In the genomic region with DNA sequence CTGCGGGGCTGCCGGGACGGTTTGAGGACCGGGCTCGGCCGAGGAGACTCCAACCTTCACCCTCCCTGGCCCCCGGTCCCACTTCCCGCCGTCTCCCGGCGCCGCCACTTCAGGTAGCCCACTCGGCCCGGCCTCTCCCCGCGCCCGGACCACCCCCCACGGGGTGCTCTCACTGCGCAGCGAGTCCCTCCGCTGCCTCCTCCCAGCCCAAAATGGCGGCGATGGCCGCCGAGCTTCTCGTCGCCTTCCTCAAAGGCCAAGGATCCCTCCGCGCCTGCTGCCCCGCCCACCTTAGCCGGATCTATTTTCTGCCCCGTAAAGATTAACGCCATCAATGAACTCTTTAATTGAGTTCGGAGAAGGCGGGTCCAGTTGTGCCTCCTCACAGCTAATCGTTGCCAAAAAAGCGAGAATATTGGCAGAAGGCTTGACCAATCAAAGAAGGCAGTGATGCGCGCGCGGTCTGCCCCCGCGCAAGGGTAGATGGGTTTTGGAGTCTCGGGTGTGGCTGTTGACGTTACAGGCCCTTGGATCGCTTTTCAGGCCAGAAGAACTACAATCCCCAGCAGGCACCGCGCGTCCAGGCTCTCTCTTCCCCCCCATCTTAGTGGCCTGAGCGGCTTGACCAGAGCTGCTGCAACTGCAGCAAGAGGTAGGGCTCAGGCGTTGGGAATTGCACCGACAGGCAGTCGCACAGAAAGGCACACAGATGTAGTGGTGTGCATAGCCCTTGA, we compare ENCODE assay signal across 8 cellular contexts. TPM values are rescaled to one million over a fixed set of nuclear protein-coding genes. Genes with fewer than 3 reads are reported as not detected.
DNase-seq lines count a peak whose midpoint lies in the region; ATAC-seq and TF ChIP-seq lines count a peak whose summit lies in the region.

A gene with protein sequence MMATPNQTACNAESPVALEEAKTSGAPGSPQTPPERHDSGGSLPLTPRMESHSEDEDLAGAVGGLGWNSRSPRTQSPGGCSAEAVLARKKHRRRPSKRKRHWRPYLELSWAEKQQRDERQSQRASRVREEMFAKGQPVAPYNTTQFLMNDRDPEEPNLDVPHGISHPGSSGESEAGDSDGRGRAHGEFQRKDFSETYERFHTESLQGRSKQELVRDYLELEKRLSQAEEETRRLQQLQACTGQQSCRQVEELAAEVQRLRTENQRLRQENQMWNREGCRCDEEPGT (plus strand): TSS at position 588 of the 734 bp plus-strand sequence. CDS start 919 bp downstream, outside the sequence.

- H3K36me3 ChIP-seq in GM06990 (ENCODE audit: control insufficient read depth, insufficient read depth, low read length) (peaks cover 3% of the 10 kb centered on the region; the same call in 1 of the 2 replicates), neutrophil (peaks cover 3% of the 10 kb centered on the region)

- H3K4me3 ChIP-seq in GM06990 (replicated peaks; ENCODE audit: low read depth, low read length) (peak within 1 kb of the TSS; percentile 96), NB4 (ENCODE audit: low read depth, low read length) (peak within 1 kb of the TSS; percentile 77), neutrophil (ENCODE audit: low read depth in 1 of 2, low read length in 1 of 2) (peak within 1 kb of the TSS; percentile 92 to 98)

- H3K27me3 ChIP-seq in GM06990 (replicated peaks; ENCODE audit: control insufficient read depth, insufficient read depth, low read length) (no peaks in the 10 kb centered on the region), neutrophil (no peaks in the 10 kb centered on the region)

- DNase-seq in GM06990 (ENCODE audit: extremely low read depth, insufficient read length) (peak; percentile 99), NB4 (ENCODE audit: low read depth) (peak; percentile 99), SK-N-DZ (ENCODE audit: low spot score) (peak; percentile 100), germinal center (ENCODE audit: low spot score) (peak; percentile 97), substantia nigra (lab: John Stamatoyannopoulos, UW) (peak; percentile 93 to 100 (median 99))
- DNase-seq in activated naive CD4-positive, alpha-beta T cell treated with anti-CD3 and anti-CD28 coated beads, Interleukin-2, amount 50 U/mL, for 16 hours, result peak; percentile 97

- TF ChIP-seq POLR2A in NB4 (IDR thresholded peaks at IDR 0.05; ENCODE audit: extremely low read depth, insufficient read length), result peak; percentile 84

- peak within 1 kb of the TSS; percentile 99 for H3K27ac ChIP-seq in neutrophil
- H3K27ac ChIP-seq in substantia nigra (ENCODE audit: low read depth, low read length, poor library complexity, severe bottlenecking), result peak within 1 kb of the TSS; percentile 98

- no peaks in the 10 kb centered on the region for H3K9me3 ChIP-seq in neutrophil

- TF ChIP-seq CTCF in GM06990 (IDR thresholded peaks at IDR 0.05; ENCODE audit: insufficient read depth, low read length, poor library complexity, severe bottlenecking) (no peak), NB4 (IDR thresholded peaks at IDR 0.05; ENCODE audit: low read depth, low read length) (no peak), neutrophil (IDR thresholded peaks at IDR 0.05) (no peak)

- peak; percentile 83 for ATAC-seq in HG02571 (IDR thresholded peaks at IDR 0.05; ENCODE audit: unreplicated experiment)

- H3K4me1 ChIP-seq in neutrophil (ENCODE audit: control insufficient read depth in 1 of 2, insufficient read depth in 1 of 2, low read depth in 1 of 2, low read length in 1 of 2), result peaks cover 44 to 48% of the 10 kb centered on the region in 2 experiments

RNA-seq across cellular contexts. Expression of the gene that starts here (rescaled TPM):
- polyA plus RNA-seq in SK-N-DZ (2014; cell fraction: cytosol; rRNA removed), result 9.7 and 10.2 TPM in 2 replicates
- 7.2 and 8.5 TPM in 2 replicates for polyA plus RNA-seq in SK-N-DZ (2014; cell fraction: nucleus; rRNA removed)

Comparison
In these comparisons a context has a peak if more than half of its experiments do, and no peak if none do; other contexts are left out.
1. Peak in every context shown above with its lines: DNase-seq, ATAC-seq, H3K4me3 ChIP-seq and H3K27ac ChIP-seq.